Comparison of ENCODE assay signal across 9 cellular contexts in the genomic region with DNA sequence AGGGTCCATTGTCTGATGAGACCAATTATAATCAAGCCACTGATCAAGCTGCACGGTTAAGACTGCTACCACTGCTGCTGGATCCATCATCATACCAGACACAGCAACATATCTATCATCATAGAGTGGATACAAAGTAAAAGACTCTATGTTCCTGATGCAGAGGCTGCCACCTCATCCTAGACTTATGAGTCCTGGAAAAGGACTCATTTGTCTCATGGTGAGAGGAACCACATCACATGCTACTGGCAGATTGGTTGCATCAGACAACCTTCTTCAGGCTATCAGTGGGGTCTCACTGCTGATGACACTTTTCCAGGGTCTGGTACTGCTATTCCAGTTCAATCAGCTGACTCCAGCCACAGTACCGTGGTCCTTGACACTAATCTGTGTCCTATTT.
DNase-seq lines count a peak whose midpoint lies in the region; ATAC-seq and TF ChIP-seq lines count a peak whose summit lies in the region.
"Had no signal": no experiment of that assay in that cellular context is flagged by ENCODE, and none has a peak within 500 bp of the region (broad histone marks: within the 10 kb centered on the region; RNA-seq: fewer than 3 reads in every experiment).

No MANE protein-coding gene starts in this region.

- peaks cover 4% of the 10 kb centered on the region for H3K36me3 Mint-ChIP-seq in activated naive CD8-positive, alpha-beta T cell treated with anti-CD3 and anti-CD28 coated beads, Interleukin-2, amount 50 U/mL, for 24 hours (ENCODE audit: low read depth)
- peaks cover 0 to 24% (median 6%) of the 10 kb centered on the region in 3 donors for H3K36me3 Mint-ChIP-seq in naive thymus-derived CD8-positive, alpha-beta T cell

- H3K27ac Mint-ChIP-seq in activated naive CD8-positive, alpha-beta T cell treated with anti-CD3 and anti-CD28 coated beads, Interleukin-2, amount 50 U/mL, for 24 hours: peak overlapping the region; percentile 85
- H3K27ac Mint-ChIP-seq in naive thymus-derived CD8-positive, alpha-beta T cell: peak overlapping the region in 6 of 10 donors; percentile 12 to 74 (median 40)

- peaks cover 71% of the 10 kb centered on the region for H3K4me1 Mint-ChIP-seq in activated naive CD8-positive, alpha-beta T cell treated with anti-CD3 and anti-CD28 coated beads, Interleukin-2, amount 50 U/mL, for 24 hours
- peaks cover 43 to 94% (median 93%) of the 10 kb centered on the region in 4 donors for H3K4me1 Mint-ChIP-seq in naive thymus-derived CD8-positive, alpha-beta T cell

- no peaks in the 10 kb centered on the region for H3K27me3 ChIP-seq in body of pancreas

- no peaks in the 10 kb centered on the region for H3K9me3 ChIP-seq in body of pancreas

- H3K9me3 Mint-ChIP-seq in activated naive CD8-positive, alpha-beta T cell treated with anti-CD3 and anti-CD28 coated beads, Interleukin-2, amount 50 U/mL, for 24 hours: no peaks in the 10 kb centered on the region
- H3K9me3 Mint-ChIP-seq in naive thymus-derived CD8-positive, alpha-beta T cell: no peaks in the 10 kb centered on the region

- WGBS in body of pancreas, 2 donors: 78 to 89% methylated on average over 2 of the region's 2 CpGs

- H3K27ac ChIP-seq in body of pancreas: no peak overlapping the region

- TF ChIP-seq POLR2A in body of pancreas (IDR thresholded peaks at IDR 0.05): no peak

- ATAC-seq in GM18502 (IDR thresholded peaks at IDR 0.05; ENCODE audit: poor library complexity, unreplicated experiment): peak; percentile 17
- ATAC-seq in HG03097 (IDR thresholded peaks at IDR 0.05; ENCODE audit: low FRiP score, unreplicated experiment): peak; percentile 9
- ATAC-seq in activated naive CD8-positive, alpha-beta T cell treated with anti-CD3 and anti-CD28 coated beads, Interleukin-2, amount 50 U/mL, for 24 hours: peak; percentile 53
- ATAC-seq in naive thymus-derived CD8-positive, alpha-beta T cell: no peak
- ATAC-seq in body of pancreas: no peak

- H3K27me3 Mint-ChIP-seq in activated naive CD8-positive, alpha-beta T cell treated with anti-CD3 and anti-CD28 coated beads, Interleukin-2, amount 50 U/mL, for 24 hours: no peaks in the 10 kb centered on the region
- no peaks in the 10 kb centered on the region for H3K27me3 Mint-ChIP-seq in naive thymus-derived CD8-positive, alpha-beta T cell

- POLR2A ChIA-PET in naive thymus-derived CD8-positive, alpha-beta T cell (lab: Charles Lee): interaction anchor here (0.7 to 1.5 kb wide), 2 partner anchors 33 to 79 kb away, joined by 3 to 4 read pairs; a partner anchor contains a TSS

- TF ChIP-seq CTCF in body of pancreas (IDR thresholded peaks at IDR 0.05) (no peak), GM10266 (IDR thresholded peaks at IDR 0.05; ENCODE audit: control insufficient read depth, insufficient read depth, low read depth, missing control alignments) (no peak)

- peak overlapping the region; percentile 41 for H3K4me3 Mint-ChIP-seq in activated naive CD8-positive, alpha-beta T cell treated with anti-CD3 and anti-CD28 coated beads, Interleukin-2, amount 50 U/mL, for 24 hours
- H3K4me3 Mint-ChIP-seq in naive thymus-derived CD8-positive, alpha-beta T cell: peak overlapping the region in 4 of 10 donors; percentile 18 to 50 (median 26)

- peaks cover 17% of the 10 kb centered on the region for H3K4me1 ChIP-seq in body of pancreas

- intact Hi-C loops in body of pancreas (cut with DNase I): no loop called here

- DNase-seq in activated naive CD8-positive, alpha-beta T cell treated with anti-CD3 and anti-CD28 coated beads, Interleukin-2, amount 50 U/mL, for 24 hours: no peak
- no peak for DNase-seq in naive thymus-derived CD8-positive, alpha-beta T cell
- DNase-seq in AML-193 (lab: John Stamatoyannopoulos, UW): no peak
- DNase-seq in cerebellar nuclear complex (lab: John Stamatoyannopoulos, UW): no peak
- no peak for DNase-seq in body of pancreas
- DNase-seq in GM10266 (ENCODE audit: extremely low spot score): no peak
- DNase-seq: RPMI8226 had no signal

- no peaks in the 10 kb centered on the region for H3K36me3 ChIP-seq in body of pancreas (replicated peaks in 1 of 2; ENCODE audit: insufficient read depth in 1 of 2, low read depth in 2 of 2)

- H3K4me3 ChIP-seq in body of pancreas: no peak overlapping the region

Comparison
In these comparisons a context has a peak if more than half of its experiments do, and no peak if none do; other contexts are left out.
1. ATAC-seq: peak in GM18502 (single experiment), HG03097 (single experiment) and activated naive CD8-positive, alpha-beta T cell treated with anti-CD3 and anti-CD28 coated beads, Interleukin-2, amount 50 U/mL, for 24 hours (single experiment); none in naive thymus-derived CD8-positive, alpha-beta T cell (0 of 2) and body of pancreas (single experiment).